In genomic region chr6:5587648-5588047, GRCh38 we compare ENCODE assay signal across 32 cellular contexts.
"Had no signal": no experiment of that assay in that cellular context is flagged by ENCODE, and none has a peak within 500 bp of the region (broad histone marks: within the 10 kb centered on the region; RNA-seq: fewer than 3 reads in every experiment).

No MANE protein-coding gene starts in this region.

- FAIRE-seq: bronchial epithelial cell had no signal

- H3K4me1 ChIP-seq: adrenal gland, ascending aorta, body of pancreas, breast epithelium had no signal

- H3K27ac ChIP-seq: adrenal gland, ascending aorta, body of pancreas, brain microvascular endothelial cell, breast epithelium, cardiac muscle cell had no signal

- DNase-seq: activated effector memory CD4-positive, alpha-beta T cell treated with anti-CD3 and anti-CD28 coated beads, Interleukin-2, amount 50 U/mL, for 16 hours; activated effector memory CD4-positive, alpha-beta T cell treated with Interleukin-2 at 50 U/mL for 16 hours; activated gamma-delta T cell; activated gamma-delta T cell treated with Interleukin-2 at 50 U/mL for 16 hours; activated naive CD4-positive, alpha-beta T cell; activated naive CD4-positive, alpha-beta T cell treated with anti-CD3 and anti-CD28 coated beads for 36 hours; activated naive CD4-positive, alpha-beta T cell treated with anti-CD3 and anti-CD28 coated beads, Interleukin-2, amount 10 ng/mL, durations not matched to agents 7 days and 5 days; activated naive CD4-positive, alpha-beta T cell treated with anti-CD3 and anti-CD28 coated beads, Interleukin-2, amount 50 U/mL, for 16 hours; activated naive CD4-positive, alpha-beta T cell treated with Interleukin-2 at 50 U/mL for 16 hours; activated naive CD8-positive, alpha-beta T cell treated with anti-CD3 and anti-CD28 coated beads for 36 hours; activated naive CD8-positive, alpha-beta T cell treated with anti-CD3 and anti-CD28 coated beads, Interleukin-2, amount 10 ng/mL, durations not matched to agents 7 days and 5 days; activated naive CD8-positive, alpha-beta T cell treated with anti-CD3 and anti-CD28 coated beads, Interleukin-2, amount 50 U/mL, for 24 hours; activated T-cell treated with anti-CD3 and anti-CD28 coated beads, Interleukin-2, amount 50 U/mL, for 24 hours; activated T-cell treated with anti-CD3 and anti-CD28 coated beads, Interleukin-2, amount 50 U/mL, for 4 hours; activated T-cell treated with anti-CD3 and anti-CD28 coated beads, Interleukin-2, amount 50 U/mL, for 48 hours; activated T-cell treated with anti-CD3 and anti-CD28 coated beads, Interleukin-2, amount 50 U/mL, for 72 hours; adrenal gland; amniotic stem cell; amygdala; anterior cingulate cortex; aorta; body of pancreas; brain microvascular endothelial cell; caudate nucleus; central memory CD4-positive, alpha-beta T cell; cerebellar nuclear complex had no signal

- H3K36me3 ChIP-seq: adrenal gland, ascending aorta, brain microvascular endothelial cell, breast epithelium, cardiac muscle cell had no signal

- H3K27me3 ChIP-seq: adrenal gland, ascending aorta, body of pancreas, brain microvascular endothelial cell, breast epithelium, cardiac muscle cell had no signal

- H3K4me3 ChIP-seq: adrenal gland, ascending aorta, body of pancreas, breast epithelium, cardiac muscle cell had no signal

- ATAC-seq: activated naive CD4-positive, alpha-beta T cell treated with anti-CD3 and anti-CD28 coated beads, Interleukin-2, amount 50 U/mL, for 72 hours; activated naive CD8-positive, alpha-beta T cell treated with anti-CD3 and anti-CD28 coated beads, Interleukin-2, amount 50 U/mL, for 24 hours; activated T-cell treated with anti-CD3 and anti-CD28 coated beads, Interleukin-2, amount 50 U/mL, for 4 hours; activated T-cell treated with anti-CD3 and anti-CD28 coated beads, Interleukin-2, amount 50 U/mL, for 72 hours; activated T-helper 17 cell treated with anti-CD3 and anti-CD28 coated beads, Interleukin-2, amount 50 U/mL, for 72 hours; body of pancreas had no signal

- H3K9me3 ChIP-seq: body of pancreas had no signal
